ENCODE assay signal across 8 cellular contexts in genomic region chr5:122101636-122102285, GRCh38. TPM values are rescaled to one million over a fixed set of nuclear protein-coding genes. Genes with fewer than 3 reads are reported as not detected.
DNase-seq lines count a peak whose midpoint lies in the region; ATAC-seq and TF ChIP-seq lines count a peak whose summit lies in the region.

No MANE protein-coding gene starts in this region.

- TF ChIP-seq POLR2A in suprapubic skin (IDR thresholded peaks at IDR 0.05): no peak

- WGBS in suprapubic skin: 32% methylated on average over 4 of the region's 4 CpGs

- no peaks in the 10 kb centered on the region for H3K27me3 ChIP-seq in suprapubic skin

- H3K27ac ChIP-seq in C4-2B (no peak overlapping the region), suprapubic skin (no peak overlapping the region)

- H3K4me1 ChIP-seq in suprapubic skin: no peaks in the 10 kb centered on the region

- no peaks in the 10 kb centered on the region for H3K36me3 ChIP-seq in suprapubic skin

- TF ChIP-seq EP300 in suprapubic skin (IDR thresholded peaks at IDR 0.05): no peak

- DNase-seq in SHP77 treated with DMSO at 0.1 percent for 48 hours (lab: John Stamatoyannopoulos, UW) (peak; percentile 20), fibroblast of the conjunctiva (ENCODE audit: low read depth) (peak; percentile 72), suprapubic skin (ENCODE audit: low spot score in 2 of 2) (no peak)
- no peak for DNase-seq in stimulated activated CD4-positive, alpha-beta T cell treated with anti-CD3 and anti-CD28 coated beads, Interleukin-4, amount 100 ng/mL, for 24 hours

- ATAC-seq in GM18870 (IDR thresholded peaks at IDR 0.05; ENCODE audit: unreplicated experiment): peak; percentile 78
- ATAC-seq in HG03469 (IDR thresholded peaks at IDR 0.05; ENCODE audit: unreplicated experiment): peak; percentile 66
- no peak for ATAC-seq in HG03457 (IDR thresholded peaks at IDR 0.05; ENCODE audit: unreplicated experiment)

- peak; percentile 80 for TF ChIP-seq CTCF in C4-2B (conservative IDR thresholded peaks at IDR 0.05)
- TF ChIP-seq CTCF in suprapubic skin (IDR thresholded peaks at IDR 0.05): peak; percentile 33 to 45

- H3K4me3 ChIP-seq in suprapubic skin: no peak overlapping the region

- no peaks in the 10 kb centered on the region for H3K9me3 ChIP-seq in suprapubic skin

RNA-seq across cellular contexts. Expression of gene LOX, which starts 23.7 kb away (rescaled TPM):
- total RNA-seq in suprapubic skin: 10 to 100 TPM in 2 of 4 donors, 1 to 10 TPM in 2; 4.9 to 20.2 (median 9.8) TPM

RNA-seq across cellular contexts. Expression of gene ZNF474, which starts 27.6 kb away (rescaled TPM):
- 1 to 10 TPM in 3 of 4 donors, not detected in 1; 1.0 to 2.0 (median 1.4) TPM for total RNA-seq in suprapubic skin

Comparison
In these comparisons a context has a peak if more than half of its experiments do, and no peak if none do; other contexts are left out.
1. DNase-seq: peak in SHP77 treated with DMSO at 0.1 percent for 48 hours (single experiment) and fibroblast of the conjunctiva (single experiment); none in suprapubic skin (0 of 2) and stimulated activated CD4-positive, alpha-beta T cell treated with anti-CD3 and anti-CD28 coated beads, Interleukin-4, amount 100 ng/mL, for 24 hours (single experiment).